ENCODE assay signal across 8 cellular contexts in the genomic region with DNA sequence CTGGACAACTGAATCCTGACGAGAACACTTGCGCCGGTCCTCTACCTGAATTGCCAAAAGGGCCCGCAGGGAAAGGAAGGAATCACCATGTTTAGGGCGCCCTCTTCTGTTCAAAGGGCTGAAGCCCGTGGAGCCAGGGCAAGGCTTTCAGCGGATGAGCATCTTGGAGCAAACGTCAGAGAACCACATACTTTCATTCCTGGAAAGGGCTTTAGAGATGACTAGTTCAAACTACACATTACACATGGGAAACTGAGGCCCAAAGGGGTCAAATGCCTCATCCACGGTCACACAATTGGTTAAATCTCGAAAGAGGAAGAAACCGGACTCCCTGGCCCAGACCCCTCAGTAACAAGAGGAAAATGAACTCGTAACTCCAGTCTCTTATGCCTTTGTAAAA. TPM values are rescaled to one million over a fixed set of nuclear protein-coding genes. Genes with fewer than 3 reads are reported as not detected.
A peak's percentile ranks its signal among the peaks of the same experiment; 100 is the strongest.
DNase-seq lines count a peak whose midpoint lies in the region; ATAC-seq lines count a peak whose summit lies in the region.

No MANE protein-coding gene starts in this region.

- DNase-seq in COLO668 (lab: John Stamatoyannopoulos, UW; ENCODE audit: unreplicated experiment), result peak; percentile 70
- peak; percentile 65 for DNase-seq in H4 (ENCODE audit: low spot score)
- peak; percentile 73 to 79 for DNase-seq in NCI-H2081 (lab: John Stamatoyannopoulos, UW)
- DNase-seq in UCSD-AML1 (lab: John Stamatoyannopoulos, UW; ENCODE audit: unreplicated experiment), result peak; percentile 58
- peak; percentile 31 to 86 for DNase-seq in T47D (ENCODE audit: low read depth in 1 of 2, low spot score in 1 of 2)
- DNase-seq in islet precursor cell, result peak; percentile 92
- DNase-seq in stimulated activated CD4-positive, alpha-beta T cell treated with anti-CD3 and anti-CD28 coated beads, Interleukin-1b, Interleukin-23, amount 100 ng/mL, for 48 hours, result peak; percentile 60

- ATAC-seq in HG02970 (IDR thresholded peaks at IDR 0.05; ENCODE audit: low FRiP score, unreplicated experiment), result no peak

- in situ Hi-C loops in T47D (cut with HindIII; ENCODE audit: low pct_unique_long_range_greater_than_20kb, low sequenced_read_pairs), result no loop called here

RNA-seq across cellular contexts. Expression of gene ZNF133, which starts 11.5 kb away (rescaled TPM):
- total RNA-seq in H4 (2014; rRNA removed; shearing (Covaris generic)), result 9.5 and 10.8 TPM in 2 replicates
